ENCODE assay signal across 1 cellular context in the genomic region with DNA sequence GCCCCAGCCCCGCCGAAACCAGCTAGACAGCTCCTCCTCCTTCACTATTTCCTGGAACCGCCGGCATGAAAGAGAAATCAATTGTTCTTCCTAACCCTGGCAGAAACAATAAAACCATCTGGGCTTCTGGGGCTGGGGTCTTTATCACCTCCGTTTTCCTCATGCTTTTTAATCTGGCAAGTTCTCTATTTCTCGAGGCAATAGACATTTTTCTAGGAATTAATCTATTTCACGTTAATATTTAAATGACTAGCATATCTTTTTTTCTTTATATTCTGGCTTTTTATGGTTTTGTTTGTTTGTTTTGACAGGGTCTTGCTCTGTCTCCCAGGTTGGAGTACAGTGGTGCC.
TF ChIP-seq lines count a peak whose summit lies in the region.

No MANE protein-coding gene starts in this region.

TF ChIP-seq in A549, 52 proteins besides CTCF, POLR2A, EP300 and RAD21 (continued from another document):
- TF ChIP-seq, protein P1, sequence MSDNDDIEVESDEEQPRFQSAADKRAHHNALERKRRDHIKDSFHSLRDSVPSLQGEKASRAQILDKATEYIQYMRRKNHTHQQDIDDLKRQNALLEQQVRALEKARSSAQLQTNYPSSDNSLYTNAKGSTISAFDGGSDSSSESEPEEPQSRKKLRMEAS (IDR thresholded peaks at IDR 0.05): no peak
- TF ChIP-seq, protein P2, sequence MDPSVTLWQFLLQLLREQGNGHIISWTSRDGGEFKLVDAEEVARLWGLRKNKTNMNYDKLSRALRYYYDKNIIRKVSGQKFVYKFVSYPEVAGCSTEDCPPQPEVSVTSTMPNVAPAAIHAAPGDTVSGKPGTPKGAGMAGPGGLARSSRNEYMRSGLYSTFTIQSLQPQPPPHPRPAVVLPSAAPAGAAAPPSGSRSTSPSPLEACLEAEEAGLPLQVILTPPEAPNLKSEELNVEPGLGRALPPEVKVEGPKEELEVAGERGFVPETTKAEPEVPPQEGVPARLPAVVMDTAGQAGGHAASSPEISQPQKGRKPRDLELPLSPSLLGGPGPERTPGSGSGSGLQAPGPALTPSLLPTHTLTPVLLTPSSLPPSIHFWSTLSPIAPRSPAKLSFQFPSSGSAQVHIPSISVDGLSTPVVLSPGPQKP (IDR thresholded peaks at IDR 0.05; ENCODE audit: low read depth, low read length): no peak
- no peak for TF ChIP-seq NFE2L2 (conservative IDR thresholded peaks at IDR 0.05; ENCODE audit: low read length)
- no peak for TF ChIP-seq RCOR1 (IDR thresholded peaks at IDR 0.05; ENCODE audit: low read depth, low read length)
- no peak for TF ChIP-seq KDM5A (IDR thresholded peaks at IDR 0.05)
- TF ChIP-seq HDAC2 (IDR thresholded peaks at IDR 0.05): no peak
- TF ChIP-seq, protein P3, sequence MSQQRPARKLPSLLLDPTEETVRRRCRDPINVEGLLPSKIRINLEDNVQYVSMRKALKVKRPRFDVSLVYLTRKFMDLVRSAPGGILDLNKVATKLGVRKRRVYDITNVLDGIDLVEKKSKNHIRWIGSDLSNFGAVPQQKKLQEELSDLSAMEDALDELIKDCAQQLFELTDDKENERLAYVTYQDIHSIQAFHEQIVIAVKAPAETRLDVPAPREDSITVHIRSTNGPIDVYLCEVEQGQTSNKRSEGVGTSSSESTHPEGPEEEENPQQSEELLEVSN (IDR thresholded peaks at IDR 0.05; ENCODE audit: borderline replicate concordance, low read depth): no peak
- TF ChIP-seq FOSL2 (IDR thresholded peaks at IDR 0.05): no peak
- TF ChIP-seq FOSL2 (CRISPR knock-in tag; IDR thresholded peaks at IDR 0.05): no peak
- TF ChIP-seq RFX5 (IDR thresholded peaks at IDR 0.05): no peak
- no peak for TF ChIP-seq EHF (CRISPR knock-in tag; IDR thresholded peaks at IDR 0.05)
- no peak for TF ChIP-seq FOXS1 (CRISPR knock-in tag; IDR thresholded peaks at IDR 0.05)
- no peak for TF ChIP-seq CHD4 (IDR thresholded peaks at IDR 0.05; ENCODE audit: borderline replicate concordance)
- TF ChIP-seq MAFK (IDR thresholded peaks at IDR 0.05; ENCODE audit: partially characterized antibody): no peak
- TF ChIP-seq SMC3 (IDR thresholded peaks at IDR 0.05): no peak
- TF ChIP-seq JUN (IDR thresholded peaks at IDR 0.05): no peak
